Comparison of ENCODE assay signal across 1 cellular context in the genomic region with DNA sequence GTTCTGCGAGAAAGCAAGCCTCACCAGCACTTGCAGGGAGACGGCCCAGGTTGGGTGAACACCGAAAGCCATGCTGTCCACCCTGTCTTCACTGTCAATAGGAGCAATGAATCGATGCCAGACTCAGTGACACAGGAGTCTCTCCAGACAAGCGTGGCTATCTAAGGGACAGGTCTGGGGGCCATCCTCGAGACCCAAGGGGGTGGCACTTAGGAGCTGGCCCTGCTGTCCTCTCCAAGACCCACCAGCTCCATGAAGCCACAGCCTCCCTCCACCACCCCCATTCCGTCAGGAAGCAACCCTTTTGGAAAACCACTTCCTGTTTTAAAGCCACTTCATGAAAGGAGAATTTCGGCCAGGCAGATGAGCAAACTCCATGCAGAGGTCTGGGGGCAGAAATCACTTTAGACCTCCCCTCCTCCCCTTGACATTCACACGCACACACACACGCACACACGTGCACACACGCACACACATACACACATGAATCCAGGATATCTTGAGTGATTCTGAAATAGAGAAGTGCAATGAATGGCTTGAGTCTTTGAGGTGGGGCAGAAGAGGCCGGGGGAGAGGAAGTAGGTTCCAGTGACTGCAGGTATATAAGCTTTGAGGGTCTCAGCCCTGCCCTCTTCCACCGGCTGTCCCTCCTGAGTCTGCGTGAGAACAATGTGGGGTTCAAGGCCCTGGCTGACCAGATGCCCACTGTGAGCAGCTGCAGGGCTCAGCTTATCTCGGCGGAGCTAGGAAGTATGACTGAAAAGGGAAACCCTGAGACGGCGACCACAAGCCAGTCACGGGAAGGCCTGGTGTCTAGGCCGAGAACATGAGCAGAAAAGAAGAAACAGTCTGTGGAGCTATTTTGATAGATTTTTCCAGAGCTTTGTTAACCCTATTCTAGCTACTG.
TF ChIP-seq lines count a peak whose summit lies in the region.

No MANE protein-coding gene starts in this region.

TF ChIP-seq in GM12878, 131 proteins besides CTCF, POLR2A, EP300 and RAD21 (continues in another document):
- no peak for TF ChIP-seq HSF1 (IDR thresholded peaks at IDR 0.05; ENCODE audit: low read depth, low read length)
- TF ChIP-seq POU2F2 (IDR thresholded peaks at IDR 0.05; ENCODE audit: borderline replicate concordance, low read depth, low read length), result peak; percentile 43; the same call in 1 of the 3 replicates
- TF ChIP-seq RUNX3 (IDR thresholded peaks at IDR 0.05; ENCODE audit: low read length), result peak; percentile 81
- no peak for TF ChIP-seq BACH1 (IDR thresholded peaks at IDR 0.05; ENCODE audit: borderline replicate concordance)
- peak; percentile 72 for TF ChIP-seq MTA2 (IDR thresholded peaks at IDR 0.05; ENCODE audit: low read depth)
- TF ChIP-seq MEF2A (IDR thresholded peaks at IDR 0.05; ENCODE audit: insufficient read depth, low read depth, low read length), result peak; percentile 60; the same call in 1 of the 2 replicates
- 0 out of 2 replicates have a peak, but pooled peaks have one; percentile 5 for TF ChIP-seq TBL1XR1 (IDR thresholded peaks at IDR 0.05; ENCODE audit: low read depth, low read length)
- peak; percentile 89 for TF ChIP-seq EED (IDR thresholded peaks at IDR 0.05; ENCODE audit: low read depth)
- no peak for TF ChIP-seq RBBP5 (conservative IDR thresholded peaks at IDR 0.05)
- no peak for TF ChIP-seq HDAC2 (IDR thresholded peaks at IDR 0.05)
- peak; percentile 64; the same call in 1 of the 2 replicates for TF ChIP-seq SMARCA5 (IDR thresholded peaks at IDR 0.05)
- TF ChIP-seq SP1 (IDR thresholded peaks at IDR 0.05; ENCODE audit: low read depth, low read length), result peak; percentile 35
- TF ChIP-seq, protein P1, sequence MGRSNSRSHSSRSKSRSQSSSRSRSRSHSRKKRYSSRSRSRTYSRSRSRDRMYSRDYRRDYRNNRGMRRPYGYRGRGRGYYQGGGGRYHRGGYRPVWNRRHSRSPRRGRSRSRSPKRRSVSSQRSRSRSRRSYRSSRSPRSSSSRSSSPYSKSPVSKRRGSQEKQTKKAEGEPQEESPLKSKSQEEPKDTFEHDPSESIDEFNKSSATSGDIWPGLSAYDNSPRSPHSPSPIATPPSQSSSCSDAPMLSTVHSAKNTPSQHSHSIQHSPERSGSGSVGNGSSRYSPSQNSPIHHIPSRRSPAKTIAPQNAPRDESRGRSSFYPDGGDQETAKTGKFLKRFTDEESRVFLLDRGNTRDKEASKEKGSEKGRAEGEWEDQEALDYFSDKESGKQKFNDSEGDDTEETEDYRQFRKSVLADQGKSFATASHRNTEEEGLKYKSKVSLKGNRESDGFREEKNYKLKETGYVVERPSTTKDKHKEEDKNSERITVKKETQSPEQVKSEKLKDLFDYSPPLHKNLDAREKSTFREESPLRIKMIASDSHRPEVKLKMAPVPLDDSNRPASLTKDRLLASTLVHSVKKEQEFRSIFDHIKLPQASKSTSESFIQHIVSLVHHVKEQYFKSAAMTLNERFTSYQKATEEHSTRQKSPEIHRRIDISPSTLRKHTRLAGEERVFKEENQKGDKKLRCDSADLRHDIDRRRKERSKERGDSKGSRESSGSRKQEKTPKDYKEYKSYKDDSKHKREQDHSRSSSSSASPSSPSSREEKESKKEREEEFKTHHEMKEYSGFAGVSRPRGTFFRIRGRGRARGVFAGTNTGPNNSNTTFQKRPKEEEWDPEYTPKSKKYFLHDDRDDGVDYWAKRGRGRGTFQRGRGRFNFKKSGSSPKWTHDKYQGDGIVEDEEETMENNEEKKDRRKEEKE (IDR thresholded peaks at IDR 0.05), result no peak
- no peak for TF ChIP-seq MYB (IDR thresholded peaks at IDR 0.05; ENCODE audit: borderline replicate concordance, low read depth, low read length)
- TF ChIP-seq CBX5 (IDR thresholded peaks at IDR 0.05; ENCODE audit: low read depth), result peak; percentile 61; the same call in 1 of the 2 replicates
- TF ChIP-seq RELA (IDR thresholded peaks at IDR 0.05; ENCODE audit: borderline replicate concordance, partially characterized antibody), result no peak
- TF ChIP-seq CREM (IDR thresholded peaks at IDR 0.05; ENCODE audit: low read depth), result peak; percentile 56; the same call in 1 of the 2 replicates
- peak; percentile 95 for TF ChIP-seq SPI1 (IDR thresholded peaks at IDR 0.05; ENCODE audit: borderline replicate concordance, insufficient read depth, low read depth, low read length)
- TF ChIP-seq, protein P2, sequence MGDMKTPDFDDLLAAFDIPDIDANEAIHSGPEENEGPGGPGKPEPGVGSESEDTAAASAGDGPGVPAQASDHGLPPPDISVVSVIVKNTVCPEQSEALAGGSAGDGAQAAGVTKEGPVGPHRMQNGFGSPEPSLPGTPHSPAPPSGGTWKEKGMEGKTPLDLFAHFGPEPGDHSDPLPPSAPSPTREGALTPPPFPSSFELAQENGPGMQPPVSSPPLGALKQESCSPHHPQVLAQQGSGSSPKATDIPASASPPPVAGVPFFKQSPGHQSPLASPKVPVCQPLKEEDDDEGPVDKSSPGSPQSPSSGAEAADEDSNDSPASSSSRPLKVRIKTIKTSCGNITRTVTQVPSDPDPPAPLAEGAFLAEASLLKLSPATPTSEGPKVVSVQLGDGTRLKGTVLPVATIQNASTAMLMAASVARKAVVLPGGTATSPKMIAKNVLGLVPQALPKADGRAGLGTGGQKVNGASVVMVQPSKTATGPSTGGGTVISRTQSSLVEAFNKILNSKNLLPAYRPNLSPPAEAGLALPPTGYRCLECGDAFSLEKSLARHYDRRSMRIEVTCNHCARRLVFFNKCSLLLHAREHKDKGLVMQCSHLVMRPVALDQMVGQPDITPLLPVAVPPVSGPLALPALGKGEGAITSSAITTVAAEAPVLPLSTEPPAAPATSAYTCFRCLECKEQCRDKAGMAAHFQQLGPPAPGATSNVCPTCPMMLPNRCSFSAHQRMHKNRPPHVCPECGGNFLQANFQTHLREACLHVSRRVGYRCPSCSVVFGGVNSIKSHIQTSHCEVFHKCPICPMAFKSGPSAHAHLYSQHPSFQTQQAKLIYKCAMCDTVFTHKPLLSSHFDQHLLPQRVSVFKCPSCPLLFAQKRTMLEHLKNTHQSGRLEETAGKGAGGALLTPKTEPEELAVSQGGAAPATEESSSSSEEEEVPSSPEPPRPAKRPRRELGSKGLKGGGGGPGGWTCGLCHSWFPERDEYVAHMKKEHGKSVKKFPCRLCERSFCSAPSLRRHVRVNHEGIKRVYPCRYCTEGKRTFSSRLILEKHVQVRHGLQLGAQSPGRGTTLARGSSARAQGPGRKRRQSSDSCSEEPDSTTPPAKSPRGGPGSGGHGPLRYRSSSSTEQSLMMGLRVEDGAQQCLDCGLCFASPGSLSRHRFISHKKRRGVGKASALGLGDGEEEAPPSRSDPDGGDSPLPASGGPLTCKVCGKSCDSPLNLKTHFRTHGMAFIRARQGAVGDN (IDR thresholded peaks at IDR 0.05), result peak; percentile 81
- TF ChIP-seq GABPA (IDR thresholded peaks at IDR 0.05; ENCODE audit: low read depth), result no peak
- TF ChIP-seq MAX (IDR thresholded peaks at IDR 0.05; ENCODE audit: low read depth, low read length), result no peak
- TF ChIP-seq TCF7 (IDR thresholded peaks at IDR 0.05; ENCODE audit: borderline replicate concordance), result no peak
- no peak for TF ChIP-seq NFYA (IDR thresholded peaks at IDR 0.05; ENCODE audit: borderline replicate concordance, low read depth, low read length)
- TF ChIP-seq, protein P3, sequence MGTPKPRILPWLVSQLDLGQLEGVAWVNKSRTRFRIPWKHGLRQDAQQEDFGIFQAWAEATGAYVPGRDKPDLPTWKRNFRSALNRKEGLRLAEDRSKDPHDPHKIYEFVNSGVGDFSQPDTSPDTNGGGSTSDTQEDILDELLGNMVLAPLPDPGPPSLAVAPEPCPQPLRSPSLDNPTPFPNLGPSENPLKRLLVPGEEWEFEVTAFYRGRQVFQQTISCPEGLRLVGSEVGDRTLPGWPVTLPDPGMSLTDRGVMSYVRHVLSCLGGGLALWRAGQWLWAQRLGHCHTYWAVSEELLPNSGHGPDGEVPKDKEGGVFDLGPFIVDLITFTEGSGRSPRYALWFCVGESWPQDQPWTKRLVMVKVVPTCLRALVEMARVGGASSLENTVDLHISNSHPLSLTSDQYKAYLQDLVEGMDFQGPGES (IDR thresholded peaks at IDR 0.05), result no peak
- TF ChIP-seq, protein P4, sequence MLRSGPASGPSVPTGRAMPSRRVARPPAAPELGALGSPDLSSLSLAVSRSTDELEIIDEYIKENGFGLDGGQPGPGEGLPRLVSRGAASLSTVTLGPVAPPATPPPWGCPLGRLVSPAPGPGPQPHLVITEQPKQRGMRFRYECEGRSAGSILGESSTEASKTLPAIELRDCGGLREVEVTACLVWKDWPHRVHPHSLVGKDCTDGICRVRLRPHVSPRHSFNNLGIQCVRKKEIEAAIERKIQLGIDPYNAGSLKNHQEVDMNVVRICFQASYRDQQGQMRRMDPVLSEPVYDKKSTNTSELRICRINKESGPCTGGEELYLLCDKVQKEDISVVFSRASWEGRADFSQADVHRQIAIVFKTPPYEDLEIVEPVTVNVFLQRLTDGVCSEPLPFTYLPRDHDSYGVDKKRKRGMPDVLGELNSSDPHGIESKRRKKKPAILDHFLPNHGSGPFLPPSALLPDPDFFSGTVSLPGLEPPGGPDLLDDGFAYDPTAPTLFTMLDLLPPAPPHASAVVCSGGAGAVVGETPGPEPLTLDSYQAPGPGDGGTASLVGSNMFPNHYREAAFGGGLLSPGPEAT (IDR thresholded peaks at IDR 0.05; ENCODE audit: low read depth), result peak; percentile 73; the same call in 1 of the 2 replicates
- TF ChIP-seq E2F8 (IDR thresholded peaks at IDR 0.05; ENCODE audit: low read depth, partially characterized antibody), result no peak
- TF ChIP-seq, protein P5, sequence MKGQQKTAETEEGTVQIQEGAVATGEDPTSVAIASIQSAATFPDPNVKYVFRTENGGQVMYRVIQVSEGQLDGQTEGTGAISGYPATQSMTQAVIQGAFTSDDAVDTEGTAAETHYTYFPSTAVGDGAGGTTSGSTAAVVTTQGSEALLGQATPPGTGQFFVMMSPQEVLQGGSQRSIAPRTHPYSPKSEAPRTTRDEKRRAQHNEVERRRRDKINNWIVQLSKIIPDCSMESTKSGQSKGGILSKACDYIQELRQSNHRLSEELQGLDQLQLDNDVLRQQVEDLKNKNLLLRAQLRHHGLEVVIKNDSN (IDR thresholded peaks at IDR 0.05; ENCODE audit: borderline replicate concordance, extremely low read length, insufficient read depth, low read depth, low read length), result no peak
- peak; percentile 48; the same call in 1 of the 2 replicates for TF ChIP-seq CHD2 (IDR thresholded peaks at IDR 0.05; ENCODE audit: borderline replicate concordance, low read depth, low read length)
- TF ChIP-seq GATAD2B (conservative IDR thresholded peaks at IDR 0.05; ENCODE audit: low read depth), result 0 out of 2 replicates have a peak, but pooled peaks have one; percentile 41
- TF ChIP-seq, protein P6, sequence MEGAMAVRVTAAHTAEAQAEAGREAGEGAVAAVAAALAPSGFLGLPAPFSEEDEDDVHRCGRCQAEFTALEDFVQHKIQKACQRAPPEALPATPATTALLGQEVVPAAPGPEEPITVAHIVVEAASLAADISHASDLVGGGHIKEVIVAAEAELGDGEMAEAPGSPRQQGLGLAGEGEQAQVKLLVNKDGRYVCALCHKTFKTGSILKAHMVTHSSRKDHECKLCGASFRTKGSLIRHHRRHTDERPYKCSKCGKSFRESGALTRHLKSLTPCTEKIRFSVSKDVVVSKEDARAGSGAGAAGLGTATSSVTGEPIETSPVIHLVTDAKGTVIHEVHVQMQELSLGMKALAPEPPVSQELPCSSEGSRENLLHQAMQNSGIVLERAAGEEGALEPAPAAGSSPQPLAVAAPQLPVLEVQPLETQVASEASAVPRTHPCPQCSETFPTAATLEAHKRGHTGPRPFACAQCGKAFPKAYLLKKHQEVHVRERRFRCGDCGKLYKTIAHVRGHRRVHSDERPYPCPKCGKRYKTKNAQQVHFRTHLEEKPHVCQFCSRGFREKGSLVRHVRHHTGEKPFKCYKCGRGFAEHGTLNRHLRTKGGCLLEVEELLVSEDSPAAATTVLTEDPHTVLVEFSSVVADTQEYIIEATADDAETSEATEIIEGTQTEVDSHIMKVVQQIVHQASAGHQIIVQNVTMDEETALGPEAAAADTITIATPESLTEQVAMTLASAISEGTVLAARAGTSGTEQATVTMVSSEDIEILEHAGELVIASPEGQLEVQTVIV (IDR thresholded peaks at IDR 0.05; ENCODE audit: borderline replicate concordance, partially characterized antibody), result peak; percentile 11
